Comparison of ENCODE assay signal across 20 cellular contexts in genomic region chr10:71067098-71067760, GRCh38.
DNase-seq lines count a peak whose midpoint lies in the region; ATAC-seq and TF ChIP-seq lines count a peak whose summit lies in the region.
"Had no signal": no experiment of that assay in that cellular context is flagged by ENCODE, and none has a peak within 500 bp of the region (broad histone marks: within the 10 kb centered on the region; RNA-seq: fewer than 3 reads in every experiment).

No MANE protein-coding gene starts in this region.

- no peaks in the 10 kb centered on the region for H3K9me3 Mint-ChIP-seq in activated naive CD4-positive, alpha-beta T cell treated with anti-CD3 and anti-CD28 coated beads, Interleukin-2, amount 50 U/mL, for 72 hours
- H3K9me3 Mint-ChIP-seq: activated T-cell treated with anti-CD3 and anti-CD28 coated beads, Interleukin-2, amount 50 U/mL, for 24 hours; central memory CD8-positive, alpha-beta T cell; natural killer cell treated with Interleukin-12 subunit alpha and Interleukin-12 subunit beta and Interleukin-15 and Interleukin-18, amount 100 ng/mL, for 72 hours had no signal

- H3K36me3 Mint-ChIP-seq in activated naive CD4-positive, alpha-beta T cell treated with anti-CD3 and anti-CD28 coated beads, Interleukin-2, amount 50 U/mL, for 72 hours, result no peaks in the 10 kb centered on the region
- H3K36me3 Mint-ChIP-seq: natural killer cell treated with Interleukin-12 subunit alpha and Interleukin-12 subunit beta and Interleukin-15 and Interleukin-18, amount 100 ng/mL, for 72 hours had no signal

- no peak for ATAC-seq in right cardiac atrium
- ATAC-seq in lower lobe of right lung, result no peak
- ATAC-seq in activated naive CD4-positive, alpha-beta T cell treated with anti-CD3 and anti-CD28 coated beads, Interleukin-2, amount 50 U/mL, for 72 hours, result no peak
- ATAC-seq: A549; activated CD4-positive, alpha-beta T cell treated with anti-CD3 and anti-CD28 coated beads for 36 hours; natural killer cell treated with Interleukin-12 subunit alpha and Interleukin-12 subunit beta and Interleukin-15 and Interleukin-18, amount 100 ng/mL, for 72 hours had no signal

- DNase-seq in NCI-H146 (lab: John Stamatoyannopoulos, UW) (peak; percentile 29), NCI-H146 treated with DMSO at 0.1 percent for 48 hours (lab: John Stamatoyannopoulos, UW; ENCODE audit: unreplicated experiment) (no peak), COR-L47 (lab: John Stamatoyannopoulos, UW) (peak; percentile 12), RWPE1 (ENCODE audit: low spot score) (no peak), right cardiac atrium (no peak), lower lobe of right lung (no peak), SW 1271 (lab: John Stamatoyannopoulos, UW) (no peak)
- no peak for DNase-seq in activated naive CD4-positive, alpha-beta T cell treated with anti-CD3 and anti-CD28 coated beads, Interleukin-2, amount 50 U/mL, for 72 hours (ENCODE audit: low spot score in 2 of 2)
- DNase-seq: activated CD4-positive, alpha-beta T cell treated with anti-CD3 and anti-CD28 coated beads for 36 hours; activated CD8-positive, alpha-beta memory T cell treated with anti-CD3 and anti-CD28 coated beads for 24 hours; activated naive CD4-positive, alpha-beta T cell treated with Interleukin-2 at 50 U/mL for 16 hours; activated T-cell treated with anti-CD3 and anti-CD28 coated beads, Interleukin-2, amount 50 U/mL, for 24 hours; Calu3; NCI-H187 treated with DMSO at 0.1 percent for 48 hours; NCI-H446 treated with DMSO at 0.1 percent for 48 hours; RPMI8226 had no signal

- H3K4me3 ChIP-seq in right cardiac atrium (ENCODE audit: low read length), result no peak overlapping the region
- no peak overlapping the region for H3K4me3 ChIP-seq in lower lobe of right lung
- H3K4me3 ChIP-seq: A549 had no signal

- H3K27ac ChIP-seq in RWPE1, result peak overlapping the region; percentile 92; the same call in 1 of the 2 replicates
- H3K27ac ChIP-seq in right cardiac atrium (ENCODE audit: low read length), result peak overlapping the region; percentile 61
- H3K27ac ChIP-seq in lower lobe of right lung, result no peak overlapping the region
- H3K27ac ChIP-seq: A549, parathyroid adenoma had no signal

- WGBS in right cardiac atrium, result 47% methylated on average over 19 of the region's 19 CpGs

- H3K36me3 ChIP-seq in lower lobe of right lung, result no peaks in the 10 kb centered on the region

- H3K9me3 ChIP-seq in right cardiac atrium (ENCODE audit: control insufficient read depth, low read length) (no peaks in the 10 kb centered on the region), lower lobe of right lung (no peaks in the 10 kb centered on the region)
- H3K9me3 ChIP-seq: A549 had no signal

- TF ChIP-seq CTCF in RWPE1 (conservative IDR thresholded peaks at IDR 0.05; ENCODE audit: low read depth), result no peak
- no peak for TF ChIP-seq CTCF in lower lobe of right lung (IDR thresholded peaks at IDR 0.05)

- intact Hi-C loops in right cardiac atrium (cut with DNase I) (loop anchor here in 2 of 4 donors (10.0 kb wide), 2 partner anchors 142 to 148 kb away; partner anchors contain the start of gene UNC5B (in 1 of the 2)), lower lobe of right lung (cut with DNase I) (no loop called here)

- H3K4me1 ChIP-seq in right cardiac atrium (ENCODE audit: control insufficient read depth, insufficient read depth, low read length) (peaks cover 5% of the 10 kb centered on the region), lower lobe of right lung (no peaks in the 10 kb centered on the region)
- H3K4me1 ChIP-seq: A549, parathyroid adenoma had no signal

- H3K27me3 ChIP-seq in right cardiac atrium (ENCODE audit: control insufficient read depth, insufficient read depth), result no peaks in the 10 kb centered on the region
- no peaks in the 10 kb centered on the region for H3K27me3 ChIP-seq in lower lobe of right lung (ENCODE audit: low read depth)

- no peak overlapping the region for H3K27ac Mint-ChIP-seq in activated naive CD4-positive, alpha-beta T cell treated with anti-CD3 and anti-CD28 coated beads, Interleukin-2, amount 50 U/mL, for 72 hours
- H3K27ac Mint-ChIP-seq: activated CD4-positive, alpha-beta T cell treated with anti-CD3 and anti-CD28 coated beads for 36 hours; activated T-cell treated with anti-CD3 and anti-CD28 coated beads, Interleukin-2, amount 50 U/mL, for 24 hours; natural killer cell treated with Interleukin-12 subunit alpha and Interleukin-12 subunit beta and Interleukin-15 and Interleukin-18, amount 100 ng/mL, for 72 hours had no signal

- POLR2A ChIA-PET in RWPE1 (lab: Yijun Ruan, JAX; ENCODE audit: low non-redundant PET), result no interaction called here

- CTCF ChIA-PET in RWPE1 (lab: Yijun Ruan, JAX), result interaction anchor here (0.7 kb wide), 1 partner anchor 505 kb away, joined by 3 read pairs; no protein-coding TSS in a partner anchor

Comparison
In these comparisons a context has a peak if more than half of its experiments do, and no peak if none do; other contexts are left out.
1. DNase-seq: peak in NCI-H146 (single experiment) and COR-L47 (single experiment); none in NCI-H146 treated with DMSO at 0.1 percent for 48 hours (single experiment), RWPE1 (single experiment), right cardiac atrium (0 of 3), lower lobe of right lung (single experiment), activated naive CD4-positive, alpha-beta T cell treated with anti-CD3 and anti-CD28 coated beads, Interleukin-2, amount 50 U/mL, for 72 hours (0 of 2) and SW 1271 (0 of 2).